In the genomic region with DNA sequence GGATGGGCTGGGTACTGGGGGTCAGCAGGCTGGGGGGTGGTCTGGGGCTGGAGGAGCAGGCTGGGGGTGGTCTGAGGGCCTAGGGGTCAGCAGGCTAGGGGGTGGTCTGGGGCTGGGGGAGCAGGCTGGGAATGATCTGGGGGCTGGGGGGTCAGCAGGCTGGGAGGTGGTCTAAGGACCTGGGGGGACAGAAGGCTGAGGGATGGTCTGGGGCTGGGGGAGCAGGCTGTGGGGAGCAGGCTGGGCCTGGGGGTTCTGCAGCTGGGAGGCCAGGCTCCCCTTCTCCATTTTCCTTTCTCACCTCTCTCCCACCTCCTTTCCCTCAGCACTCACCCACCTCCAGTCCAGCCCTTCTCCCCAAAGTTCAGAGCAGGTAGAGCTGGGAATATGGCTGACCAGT, we compare ENCODE assay signal across 13 cellular contexts.
A peak's percentile ranks its signal among the peaks of the same experiment; 100 is the strongest.
DNase-seq lines count a peak whose midpoint lies in the region; ATAC-seq, FAIRE-seq and TF ChIP-seq lines count a peak whose summit lies in the region.
"Had no signal": no experiment of that assay in that cellular context is flagged by ENCODE, and none has a peak within 500 bp of the region (broad histone marks: within the 10 kb centered on the region; RNA-seq: fewer than 3 reads in every experiment).

No MANE protein-coding gene starts in this region.

- no peak overlapping the region for H3K27ac Mint-ChIP-seq in central memory CD8-positive, alpha-beta T cell (ENCODE audit: low read depth)
- H3K27ac Mint-ChIP-seq: activated CD8-positive, alpha-beta memory T cell treated with anti-CD3 and anti-CD28 coated beads, Interleukin-2, amount 10 ng/mL, durations not matched to agents 7 days and 5 days; activated naive CD8-positive, alpha-beta T cell treated with anti-CD3 and anti-CD28 coated beads for 36 hours; activated T-helper 1 cell treated with anti-CD3 and anti-CD28 coated beads, Interleukin-12 subunit alpha, Interleukin-12 subunit beta, Interleukin-2, Interleukin-4 antibody, amounts not matched to agents 30 ng/mL and 10 ng/mL and 1 ng/mL, durations not matched to agents 14 hours and 24 hours and 36 hours; dendritic cell treated with granulocyte-macrophage colony-stimulating factor and Interleukin-4, amounts not matched to agents 40 ng/mL and 50 ng/mL, for 4 days had no signal

- peak overlapping the region; percentile 40 for H3K4me3 Mint-ChIP-seq in central memory CD8-positive, alpha-beta T cell
- H3K4me3 Mint-ChIP-seq: activated CD8-positive, alpha-beta memory T cell treated with anti-CD3 and anti-CD28 coated beads, Interleukin-2, amount 10 ng/mL, durations not matched to agents 7 days and 5 days had no signal

- H3K27ac ChIP-seq in spleen: no peak overlapping the region

- H3K36me3 ChIP-seq in spleen: no peaks in the 10 kb centered on the region
- H3K36me3 ChIP-seq: BE2C had no signal

- no peaks in the 10 kb centered on the region for H3K27me3 Mint-ChIP-seq in central memory CD8-positive, alpha-beta T cell

- peaks cover 0 to 7% (median 5%) of the 10 kb centered on the region in 6 donors for H3K4me1 ChIP-seq in spleen

- no peak for ATAC-seq in central memory CD8-positive, alpha-beta T cell (replicated peaks; ENCODE audit: extremely low read depth, poor library complexity, severe bottlenecking)
- ATAC-seq in GM21723 (IDR thresholded peaks at IDR 0.05; ENCODE audit: unreplicated experiment) (no peak), HG03521 (IDR thresholded peaks at IDR 0.05; ENCODE audit: unreplicated experiment) (no peak)

- intact Hi-C loops in spleen (cut with DNase I; ENCODE audit: low total_unique reads): no loop called here

- H3K4me1 Mint-ChIP-seq in central memory CD8-positive, alpha-beta T cell: peaks cover 9% of the 10 kb centered on the region
- H3K4me1 Mint-ChIP-seq: activated CD8-positive, alpha-beta memory T cell treated with anti-CD3 and anti-CD28 coated beads, Interleukin-2, amount 10 ng/mL, durations not matched to agents 7 days and 5 days had no signal

- H3K4me3 ChIP-seq in spleen: no peak overlapping the region

- FAIRE-seq in RCC 7860 (lab: Jason Lieb, UNC): no peak

- no peak for TF ChIP-seq CTCF in spleen (IDR thresholded peaks at IDR 0.05 in 8 of 11, conservative IDR thresholded peaks at IDR 0.05 in 3 of 11)

- DNase-seq in activated effector memory CD4-positive, alpha-beta T cell treated with anti-CD3 and anti-CD28 coated beads, Interleukin-2, amount 50 U/mL, for 16 hours: peak; percentile 52
- DNase-seq in activated effector memory CD4-positive, alpha-beta T cell treated with Interleukin-2 at 50 U/mL for 16 hours: no peak
- no peak for DNase-seq in central memory CD8-positive, alpha-beta T cell (ENCODE audit: low spot score in 2 of 2)
- DNase-seq in mesenteric fat pad (ENCODE audit: low spot score) (peak; percentile 47), spleen (peak; percentile 51), RCC 7860 (ENCODE audit: low spot score) (no peak)

- H3K9me3 ChIP-seq in spleen: peaks cover 0 to 18% (median 14%) of the 10 kb centered on the region in 8 donors
- H3K9me3 ChIP-seq: BE2C had no signal

- H3K9me3 Mint-ChIP-seq in central memory CD8-positive, alpha-beta T cell: peaks cover 5% of the 10 kb centered on the region

- TF ChIP-seq POLR2A in spleen (IDR thresholded peaks at IDR 0.05): no peak

- no peaks in the 10 kb centered on the region for H3K36me3 Mint-ChIP-seq in central memory CD8-positive, alpha-beta T cell (ENCODE audit: insufficient read depth)

- peaks cover 0 to 32% (median 0%) of the 10 kb centered on the region in 7 donors for H3K27me3 ChIP-seq in spleen (replicated peaks in 1 of 7)
- H3K27me3 ChIP-seq: BE2C had no signal

Comparison
In these comparisons a context has a peak if more than half of its experiments do, and no peak if none do; other contexts are left out.
1. DNase-seq: peak in activated effector memory CD4-positive, alpha-beta T cell treated with anti-CD3 and anti-CD28 coated beads, Interleukin-2, amount 50 U/mL, for 16 hours (single experiment), mesenteric fat pad (single experiment) and spleen (single experiment); none in activated effector memory CD4-positive, alpha-beta T cell treated with Interleukin-2 at 50 U/mL for 16 hours (single experiment), central memory CD8-positive, alpha-beta T cell (0 of 2) and RCC 7860 (single experiment).